Comparison of ENCODE assay signal across 34 cellular contexts in the genomic region with DNA sequence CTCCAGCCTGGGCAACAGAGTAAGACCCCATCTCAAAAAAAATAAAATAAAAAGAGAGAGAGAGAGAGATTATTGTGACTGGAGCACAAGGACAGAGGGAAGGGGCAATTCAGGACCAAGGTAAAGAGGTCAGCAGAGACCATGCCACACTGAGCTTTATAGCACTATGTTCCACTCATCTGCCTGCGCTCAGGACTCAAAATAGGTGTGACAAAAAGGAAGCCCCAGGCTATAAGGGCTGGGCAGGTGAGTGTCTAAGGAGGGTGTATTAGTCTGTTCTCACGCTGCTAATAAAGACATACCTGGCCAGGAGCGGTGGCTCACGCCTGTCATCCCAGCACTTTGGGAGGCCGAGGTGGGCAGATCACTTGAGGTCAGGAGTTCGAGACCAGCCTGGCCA.
"Had no signal": no experiment of that assay in that cellular context is flagged by ENCODE, and none has a peak within 500 bp of the region (broad histone marks: within the 10 kb centered on the region; RNA-seq: fewer than 3 reads in every experiment).

No MANE protein-coding gene starts in this region.

- H3K9me3 ChIP-seq: MG63 had no signal

- H3K27ac ChIP-seq: KMS-11 had no signal

- H3K4me3 ChIP-seq: MG63 had no signal

- H3K36me3 ChIP-seq: MG63 had no signal

- DNase-seq: Karpas-422, Kasumi-1, KG1, MG63, MM.1S, MV-4-11, NCI-H1048, NCI-H1092, NCI-H1092 treated with DMSO at 0.1 percent for 48 hours, NCI-H1105, NCI-H1105 treated with DMSO at 0.1 percent for 48 hours, NCI-H1417, NCI-H1417 treated with DMSO at 0.1 percent for 48 hours, NCI-H1436, NCI-H1436 treated with DMSO at 0.1 percent for 48 hours, NCI-H146, NCI-H1694, NCI-H1694 treated with DMSO at 0.1 percent for 48 hours, NCI-H187, NCI-H187 treated with DMSO at 0.1 percent for 48 hours, NCI-H1930, NCI-H2029, NCI-H2029 treated with DMSO at 0.1 percent for 48 hours, NCI-H2081, NCI-H2081 treated with DMSO at 0.1 percent for 48 hours, NCI-H2107, NCI-H2171, NCI-H2171 treated with DMSO at 0.1 percent for 48 hours, NCI-H2227 treated with DMSO at 0.1 percent for 48 hours, NCI-H226, NCI-H345, NCI-H446, NCI-H446 treated with DMSO at 0.1 percent for 48 hours had no signal
